Comparison of ENCODE assay signal across 8 cellular contexts in the genomic region with DNA sequence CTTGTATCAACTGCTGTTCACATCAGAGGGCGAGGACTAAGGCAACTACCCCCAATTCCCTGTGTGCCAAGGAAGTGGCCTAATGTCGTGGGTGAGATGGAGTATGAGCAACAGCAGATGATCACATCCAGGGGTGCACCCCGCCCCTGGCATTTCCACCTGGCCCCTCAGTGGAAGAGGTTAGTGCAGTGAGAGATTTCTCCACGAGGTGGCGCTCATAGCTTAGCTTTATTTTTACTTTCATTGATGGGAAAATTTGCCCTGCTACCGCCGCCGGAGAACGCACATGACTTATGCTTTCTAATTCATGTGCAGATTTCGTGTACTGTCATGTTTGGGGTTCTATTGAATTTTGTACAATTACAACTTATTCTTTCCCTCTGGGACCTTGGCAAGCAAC.
DNase-seq lines count a peak whose midpoint lies in the region; ATAC-seq and TF ChIP-seq lines count a peak whose summit lies in the region.

No MANE protein-coding gene starts in this region.

- H3K9me3 ChIP-seq in tibial nerve, result peaks cover 0 to 8% (median 0%) of the 10 kb centered on the region in 4 donors

- DNase-seq in activated CD4-positive, alpha-beta T cell treated with anti-CD3 and anti-CD28 coated beads for 36 hours, result peak; percentile 77
- no peak for DNase-seq in activated CD4-positive, alpha-beta T cell treated with anti-CD3 and anti-CD28 coated beads for 1 hour
- DNase-seq in NCI-H1930 (lab: John Stamatoyannopoulos, UW) (peak; percentile 67 to 84), UCSD-AML1 (lab: John Stamatoyannopoulos, UW; ENCODE audit: unreplicated experiment) (peak; percentile 43), epithelial cell of esophagus (ENCODE audit: low read depth) (peak; percentile 56), mucosa of gallbladder (ENCODE audit: low spot score) (peak; percentile 50), tibial nerve (ENCODE audit: low spot score in 2 of 2) (peak; percentile 37 to 58)

- no peak overlapping the region for H3K4me3 Mint-ChIP-seq in activated CD4-positive, alpha-beta T cell treated with anti-CD3 and anti-CD28 coated beads for 36 hours

- TF ChIP-seq POLR2A in tibial nerve (IDR thresholded peaks at IDR 0.05), result no peak

- POLR2A ChIA-PET in activated CD4-positive, alpha-beta T cell treated with anti-CD3 and anti-CD28 coated beads for 36 hours (lab: Charles Lee), result no interaction called here

- H3K36me3 ChIP-seq in tibial nerve, result no peaks in the 10 kb centered on the region

- H3K36me3 Mint-ChIP-seq in activated CD4-positive, alpha-beta T cell treated with anti-CD3 and anti-CD28 coated beads for 36 hours (ENCODE audit: low read depth), result no peaks in the 10 kb centered on the region

- no peak overlapping the region for H3K27ac ChIP-seq in tibial nerve

- H3K9me3 Mint-ChIP-seq in activated CD4-positive, alpha-beta T cell treated with anti-CD3 and anti-CD28 coated beads for 36 hours (ENCODE audit: low read depth), result no peaks in the 10 kb centered on the region

- CTCF ChIA-PET in activated CD4-positive, alpha-beta T cell treated with anti-CD3 and anti-CD28 coated beads for 36 hours (lab: Charles Lee), result interaction anchor here (0.6 to 1.2 kb wide), 5 partner anchors 36 to 1236 kb away, joined by 3 to 4 read pairs (median 3); no protein-coding TSS in a partner anchor

- 10 to 11% methylated on average over 10 of the region's 10 CpGs for WGBS in tibial nerve, 2 donors

- peak; percentile 82 for TF ChIP-seq CTCF in epithelial cell of esophagus (IDR thresholded peaks at IDR 0.05; ENCODE audit: insufficient read depth, low read depth, low read length, missing control alignments)
- TF ChIP-seq CTCF in tibial nerve (IDR thresholded peaks at IDR 0.05), result peak; percentile 49 to 59 (median 54)

- peaks cover 0 to 5% (median 0%) of the 10 kb centered on the region in 4 donors for H3K4me1 ChIP-seq in tibial nerve

- ATAC-seq in activated CD4-positive, alpha-beta T cell treated with anti-CD3 and anti-CD28 coated beads for 36 hours, result peak; percentile 53
- peak; percentile 70 for ATAC-seq in HG02840 (IDR thresholded peaks at IDR 0.05; ENCODE audit: low FRiP score, unreplicated experiment)

- no peaks in the 10 kb centered on the region for H3K4me1 Mint-ChIP-seq in activated CD4-positive, alpha-beta T cell treated with anti-CD3 and anti-CD28 coated beads for 36 hours

- peaks cover 0 to 4% of the 10 kb centered on the region in 2 donors for H3K27me3 ChIP-seq in tibial nerve

- H3K27ac Mint-ChIP-seq in activated CD4-positive, alpha-beta T cell treated with anti-CD3 and anti-CD28 coated beads for 36 hours, result no peak overlapping the region

- TF ChIP-seq EP300 in tibial nerve (IDR thresholded peaks at IDR 0.05), result no peak

- intact Hi-C loops in activated CD4-positive, alpha-beta T cell treated with anti-CD3 and anti-CD28 coated beads for 36 hours (cut with DNase I, micrococcal nuclease), result loop anchor here (1.0 to 10.0 kb wide), 6 partner anchors 556 to 1712 kb away; no protein-coding TSS in a partner anchor

- H3K4me3 ChIP-seq in epithelial cell of esophagus (ENCODE audit: low read length) (no peak overlapping the region), tibial nerve (no peak overlapping the region)

- peaks cover 16% of the 10 kb centered on the region for H3K27me3 Mint-ChIP-seq in activated CD4-positive, alpha-beta T cell treated with anti-CD3 and anti-CD28 coated beads for 36 hours
